Comparison of ENCODE assay signal across 9 cellular contexts in the genomic region with DNA sequence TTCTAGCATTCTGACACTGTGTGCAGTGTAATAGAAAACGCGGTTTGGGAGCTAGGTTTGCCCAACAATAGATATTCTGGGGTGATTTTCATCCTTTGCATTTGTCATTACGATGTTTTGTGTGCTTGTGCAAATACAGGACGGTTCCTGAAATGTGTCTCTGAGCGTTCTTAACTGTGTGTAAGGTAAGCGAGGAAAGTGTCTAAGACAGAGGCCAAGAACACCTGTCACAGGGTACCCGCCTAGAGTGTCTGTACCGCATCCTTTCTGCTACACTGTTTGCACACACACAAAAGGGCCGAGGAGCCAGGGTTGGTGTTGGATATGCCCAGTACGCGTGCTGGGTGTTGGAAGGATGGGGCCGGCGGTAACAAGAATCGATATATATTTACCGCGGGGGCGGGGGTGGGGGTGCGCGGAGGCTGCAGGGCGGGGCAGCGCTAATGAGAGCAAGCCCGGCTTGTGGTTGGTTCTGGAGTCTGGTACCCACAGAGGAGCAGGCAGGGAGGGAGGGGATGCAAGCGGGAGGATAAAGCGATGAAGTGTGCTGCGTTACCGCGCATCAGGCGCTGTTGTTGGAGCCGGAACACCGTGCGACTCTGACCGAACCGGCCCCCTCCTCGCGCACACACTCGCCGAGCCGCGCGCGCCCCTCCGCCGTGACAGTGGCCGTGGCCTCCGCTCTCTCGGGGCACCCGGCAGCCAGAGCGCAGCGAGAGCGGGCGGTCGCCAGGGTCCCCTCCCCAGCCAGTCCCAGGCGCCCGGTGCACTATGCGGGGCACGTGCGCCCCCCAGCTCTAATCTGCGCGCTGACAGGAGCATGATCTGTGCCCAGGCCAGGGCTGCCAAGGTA. TPM values are rescaled to one million over a fixed set of nuclear protein-coding genes. Genes with fewer than 3 reads are reported as not detected.
A peak's percentile ranks its signal among the peaks of the same experiment; 100 is the strongest.
DNase-seq lines count a peak whose midpoint lies in the region; ATAC-seq and TF ChIP-seq lines count a peak whose summit lies in the region.
"Had no signal": no experiment of that assay in that cellular context is flagged by ENCODE, and none has a peak within 500 bp of the region (broad histone marks: within the 10 kb centered on the region; RNA-seq: fewer than 3 reads in every experiment).

A gene (plus strand): TSS at position 560 of the 853 bp plus-strand sequence. CDS start 131,259 bp downstream, outside the sequence.

- TF ChIP-seq CTCF in MCF 10A (IDR thresholded peaks at IDR 0.05; ENCODE audit: unreplicated experiment) (no peak), CD14-positive monocyte (IDR thresholded peaks at IDR 0.05) (no peak)

- peaks cover 3% of the 10 kb centered on the region for H3K4me1 ChIP-seq in mesendoderm (ENCODE audit: control insufficient read depth, low read depth, low read length)

- no peak within 1 kb of the TSS for H4K5ac ChIP-seq in mesendoderm (ENCODE audit: low read length)

- H2BK5ac ChIP-seq in mesendoderm (ENCODE audit: low read length): no peak within 1 kb of the TSS

- H3K27ac ChIP-seq in mesendoderm (ENCODE audit: low read depth, low read length): peak within 1 kb of the TSS; percentile 53
- H3K27ac ChIP-seq: HL-60 had no signal

- POLR2A ChIA-PET in MCF 10A (lab: Yijun Ruan, JAX): interaction anchor here (0.6 kb wide), 1 partner anchor 10 kb away, joined by 3 read pairs; no protein-coding TSS in a partner anchor

- peak within 1 kb of the TSS; percentile 68 for H3K4me3 ChIP-seq in H7 (ENCODE audit: insufficient read depth, low read depth, low read length)
- peak within 1 kb of the TSS; percentile 39 for H3K4me3 ChIP-seq in mesendoderm (ENCODE audit: low read length)

- H3K4me1 Mint-ChIP-seq in MCF 10A (ENCODE audit: insufficient read depth, unreplicated experiment) (peaks cover 8% of the 10 kb centered on the region), CD14-positive monocyte (peaks cover 19% of the 10 kb centered on the region)

- peaks cover 69% of the 10 kb centered on the region for H3K27me3 Mint-ChIP-seq in MCF 10A (ENCODE audit: insufficient read depth, unreplicated experiment)
- H3K27me3 Mint-ChIP-seq in CD14-positive monocyte (ENCODE audit: low read depth in 3 of 3): peaks cover 55 to 67% (median 58%) of the 10 kb centered on the region in 3 donors

- no TSS peak for BruUV-seq in MCF 10A (replicated peaks; lab: Mats Ljungman, UMichigan)

- H3K79me1 ChIP-seq in mesendoderm (ENCODE audit: low read length): no peaks in the 10 kb centered on the region

- H3K27me3 ChIP-seq in H7 (ENCODE audit: control insufficient read depth, insufficient read depth, low read length) (peaks cover 26% of the 10 kb centered on the region), mesendoderm (ENCODE audit: insufficient read depth, low read length, poor library complexity) (no peaks in the 10 kb centered on the region)

- no peak within 1 kb of the TSS for H3K4ac ChIP-seq in mesendoderm (ENCODE audit: low read depth, low read length)

- H3K36me3 ChIP-seq in H7 (replicated peaks; ENCODE audit: control insufficient read depth, insufficient read depth, low read length): no peaks in the 10 kb centered on the region
- no peaks in the 10 kb centered on the region for H3K36me3 ChIP-seq in mesendoderm (ENCODE audit: control insufficient read depth, insufficient read depth, low read length)

- H4K8ac ChIP-seq in mesendoderm (ENCODE audit: low read depth, low read length): no peak within 1 kb of the TSS

- H2BK15ac ChIP-seq in mesendoderm (replicated peaks; ENCODE audit: low read depth): no peak within 1 kb of the TSS

- no peaks in the 10 kb centered on the region for H3K36me3 Mint-ChIP-seq in MCF 10A (ENCODE audit: insufficient read depth, unreplicated experiment)
- H3K36me3 Mint-ChIP-seq in CD14-positive monocyte: peaks cover 0 to 4% of the 10 kb centered on the region in 2 donors

- H3K79me2 ChIP-seq in mesendoderm (ENCODE audit: control insufficient read depth, insufficient read depth, low read length): no peaks in the 10 kb centered on the region

- CTCF ChIA-PET in MCF 10A (lab: Yijun Ruan, JAX): interaction anchor here (0.6 kb wide), 1 partner anchor 35 kb away, joined by 3 read pairs; no protein-coding TSS in a partner anchor

- H3K4me2 ChIP-seq in mesendoderm (ENCODE audit: low read length): peak within 1 kb of the TSS; percentile 53

- H3K27ac Mint-ChIP-seq in MCF 10A (ENCODE audit: low read depth, unreplicated experiment): no peak within 1 kb of the TSS
- H3K27ac Mint-ChIP-seq in CD14-positive monocyte: no peak within 1 kb of the TSS

- no peak within 1 kb of the TSS for H3K23ac ChIP-seq in mesendoderm (ENCODE audit: low read length)

- DNase-seq in A172 (ENCODE audit: low spot score) (no peak), H7 (peak; percentile 79), MCF 10A (ENCODE audit: unreplicated experiment) (no peak), mesendoderm (peak; percentile 50), DMS79 (lab: John Stamatoyannopoulos, UW) (no peak), CD14-positive monocyte (ENCODE audit: low spot score) (no peak)

- intact Hi-C loops in MCF 10A (cut with micrococcal nuclease): no loop called here
- intact Hi-C loops in CD14-positive monocyte (cut with micrococcal nuclease): no loop called here

- no peak within 1 kb of the TSS for H2AK5ac ChIP-seq in mesendoderm (ENCODE audit: low read length)

- H3K9me3 Mint-ChIP-seq in MCF 10A (ENCODE audit: unreplicated experiment) (no peaks in the 10 kb centered on the region), CD14-positive monocyte (peaks cover 0 to 12% (median 5%) of the 10 kb centered on the region in 7 donors)

- H3K18ac ChIP-seq in mesendoderm (ENCODE audit: low read length): peak within 1 kb of the TSS; percentile 80

- peak within 1 kb of the TSS; percentile 53 for H3K4me3 Mint-ChIP-seq in MCF 10A (ENCODE audit: unreplicated experiment)
- peak within 1 kb of the TSS in 1 of 2 donors; percentile 68 for H3K4me3 Mint-ChIP-seq in CD14-positive monocyte

- H3K9ac ChIP-seq in mesendoderm (ENCODE audit: low read length): peak within 1 kb of the TSS; percentile 80

- peak within 1 kb of the TSS; percentile 32 for H2BK120ac ChIP-seq in mesendoderm (ENCODE audit: low read depth, low read length)

- ATAC-seq in GM19035 (IDR thresholded peaks at IDR 0.05; ENCODE audit: unreplicated experiment) (no peak), HG03460 (IDR thresholded peaks at IDR 0.05; ENCODE audit: unreplicated experiment) (no peak)

- H3K56ac ChIP-seq in mesendoderm (ENCODE audit: low read length): peak within 1 kb of the TSS; percentile 80

- WGBS in mesendoderm (ENCODE audit: extremely low coverage, insufficient coverage, low lambda C conversion rate): no CpG with 5 or more reads among the region's 59 CpGs

RNA-seq across cellular contexts. Expression of the gene that starts here (rescaled TPM):
- 26.5 and 36.2 TPM in 2 replicates for total RNA-seq in A172 (2014; rRNA removed; shearing (Covaris generic))
- 4.2 and 4.3 TPM in 2 replicates for total RNA-seq in H7 (2014; rRNA removed; shearing (Covaris generic))
- total RNA-seq in MCF 10A (2022): 0.27 TPM in 1 of 2 replicates, not detected in the other
- polyA plus RNA-seq in mesendoderm (2013, experiment 1 of 2): 2.2 TPM
- 1.5 TPM for polyA plus RNA-seq in mesendoderm (2013, experiment 2 of 2)
- polyA plus RNA-seq in CD14-positive monocyte: not detected

Comparison
In these comparisons a context has a peak if more than half of its experiments do, and no peak if none do; other contexts are left out.
1. DNase-seq: peak in H7 (single experiment) and mesendoderm (single experiment); none in A172 (single experiment), MCF 10A (single experiment), DMS79 (single experiment) and CD14-positive monocyte (single experiment).